9 cellular contexts compared by ENCODE assay signal in the genomic region with DNA sequence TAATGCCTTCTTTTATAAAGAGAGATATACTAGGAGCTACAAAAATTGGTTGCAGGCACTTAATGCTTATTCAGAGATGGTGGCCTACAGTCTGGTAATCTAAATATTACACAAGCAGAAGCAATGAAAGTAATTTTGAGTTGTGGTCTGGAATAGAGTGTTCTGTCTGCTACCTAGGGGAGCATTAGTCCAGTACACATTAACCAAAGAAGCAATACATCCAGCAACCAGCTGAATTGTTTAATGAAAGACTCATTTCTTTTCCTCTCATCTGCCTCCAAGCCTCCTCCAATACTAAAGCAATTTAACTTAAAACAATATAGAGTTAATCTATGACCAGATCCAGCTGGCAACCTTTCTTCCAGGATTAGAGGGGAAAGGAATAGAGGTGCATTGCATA.
"Had no signal": no experiment of that assay in that cellular context is flagged by ENCODE, and none has a peak within 500 bp of the region (broad histone marks: within the 10 kb centered on the region; RNA-seq: fewer than 3 reads in every experiment).

No MANE protein-coding gene starts in this region.

- H3K36me3 ChIP-seq: HAP-1 had no signal

- H2AFZ ChIP-seq: GM23248, GM23338 had no signal

- H3K9me3 ChIP-seq: HAP-1 had no signal

- H3K4me1 ChIP-seq: HAP-1 had no signal

- H3K27ac ChIP-seq: GM23248 had no signal

- H3K4me2 ChIP-seq: GM23338 had no signal

- H3K9ac ChIP-seq: GM23248 had no signal

- H3K4me3 ChIP-seq: GM23248, GM23338, HAP-1 had no signal

- H3K4me3 Mint-ChIP-seq: GM23338, H9, HFFc6 had no signal

- ATAC-seq: GM23338, HCT116 had no signal

- H3K4me1 Mint-ChIP-seq: GM23338, H9 had no signal

- DNase-seq: GM23248, GOT3, H7, H9, HCEC 1CT, HFFc6 had no signal

- H3K27ac Mint-ChIP-seq: GM23338, H9, HFFc6 had no signal
